In the genomic region with DNA sequence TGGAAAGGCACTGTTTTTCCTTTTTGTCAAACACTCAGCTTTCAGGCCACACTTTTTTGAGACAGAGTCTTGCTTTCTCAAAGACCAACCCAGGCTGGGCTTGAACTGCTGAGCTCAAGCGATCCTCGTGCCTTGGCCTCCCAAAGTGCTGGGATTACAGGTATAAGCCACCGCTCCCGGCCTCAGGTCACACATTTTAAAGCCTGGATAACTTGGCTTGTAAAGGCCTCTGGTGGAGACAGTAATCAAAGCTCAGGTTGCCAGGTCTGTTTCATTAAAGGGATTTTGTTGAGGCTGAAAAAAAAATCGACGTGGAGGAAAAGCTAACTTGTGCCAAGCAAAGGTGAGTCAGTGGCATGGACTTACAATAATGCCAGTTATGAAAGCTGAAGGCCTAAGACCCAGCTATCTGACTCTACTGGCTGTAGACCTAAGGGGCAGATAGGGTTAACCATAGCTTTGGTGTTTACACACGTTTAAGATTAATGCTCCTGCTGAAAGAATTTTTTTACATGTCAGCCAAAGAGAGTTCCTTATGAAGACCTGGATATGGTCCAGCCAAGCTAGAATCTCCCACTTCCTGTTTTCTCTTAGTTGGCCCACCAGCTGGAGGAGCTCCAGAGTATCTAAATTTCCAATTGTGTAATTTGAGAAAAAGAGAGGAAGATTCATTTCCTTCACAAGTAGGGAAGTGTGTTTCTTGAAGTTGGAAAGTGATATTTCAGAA, we compare ENCODE assay signal across 1 cellular context.
TF ChIP-seq lines count a peak whose summit lies in the region.

No MANE protein-coding gene starts in this region.

TF ChIP-seq in HepG2, 621 proteins besides CTCF, POLR2A, EP300 and RAD21 (continued from another document and continues in another):
- TF ChIP-seq, protein P1, sequence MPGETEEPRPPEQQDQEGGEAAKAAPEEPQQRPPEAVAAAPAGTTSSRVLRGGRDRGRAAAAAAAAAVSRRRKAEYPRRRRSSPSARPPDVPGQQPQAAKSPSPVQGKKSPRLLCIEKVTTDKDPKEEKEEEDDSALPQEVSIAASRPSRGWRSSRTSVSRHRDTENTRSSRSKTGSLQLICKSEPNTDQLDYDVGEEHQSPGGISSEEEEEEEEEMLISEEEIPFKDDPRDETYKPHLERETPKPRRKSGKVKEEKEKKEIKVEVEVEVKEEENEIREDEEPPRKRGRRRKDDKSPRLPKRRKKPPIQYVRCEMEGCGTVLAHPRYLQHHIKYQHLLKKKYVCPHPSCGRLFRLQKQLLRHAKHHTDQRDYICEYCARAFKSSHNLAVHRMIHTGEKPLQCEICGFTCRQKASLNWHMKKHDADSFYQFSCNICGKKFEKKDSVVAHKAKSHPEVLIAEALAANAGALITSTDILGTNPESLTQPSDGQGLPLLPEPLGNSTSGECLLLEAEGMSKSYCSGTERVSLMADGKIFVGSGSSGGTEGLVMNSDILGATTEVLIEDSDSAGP (CRISPR knock-in tag; IDR thresholded peaks at IDR 0.05; ENCODE audit: borderline replicate concordance), result no peak
- TF ChIP-seq ZNF207 (IDR thresholded peaks at IDR 0.05; ENCODE audit: borderline replicate concordance) (no peak), SMC3 (IDR thresholded peaks at IDR 0.05; ENCODE audit: low read length) (peak; percentile 33; the same call in 1 of the 2 replicates), ATRX (CRISPR knock-in tag; IDR thresholded peaks at IDR 0.05; ENCODE audit: borderline replicate concordance) (no peak), ZNF674 (CRISPR knock-in tag; IDR thresholded peaks at IDR 0.05; ENCODE audit: low read depth) (0 out of 2 replicates have a peak, but pooled peaks have one; percentile 22), ZNF225 (CRISPR knock-in tag; IDR thresholded peaks at IDR 0.05) (no peak), POLR2AphosphoS2 (IDR thresholded peaks at IDR 0.05; ENCODE audit: low read depth, low read length) (no peak), AHR (CRISPR knock-in tag; IDR thresholded peaks at IDR 0.05) (no peak), BRCA1 (CRISPR knock-in tag; IDR thresholded peaks at IDR 0.05) (no peak), ZNF30 (CRISPR knock-in tag; IDR thresholded peaks at IDR 0.05) (no peak), NCOA5 (CRISPR knock-in tag; IDR thresholded peaks at IDR 0.05) (no peak), KLF11 (CRISPR knock-in tag; IDR thresholded peaks at IDR 0.05) (no peak; the same call in 1 of the 2 replicates), MAZ (IDR thresholded peaks at IDR 0.05; ENCODE audit: borderline replicate concordance, low read depth, low read length) (no peak), MAZ (CRISPR knock-in tag; IDR thresholded peaks at IDR 0.05; ENCODE audit: low read depth) (no peak), SMAD9 (CRISPR knock-in tag; IDR thresholded peaks at IDR 0.05) (no peak), ZFP36 (IDR thresholded peaks at IDR 0.05; ENCODE audit: borderline replicate concordance, low read depth, low read length, partially characterized antibody) (no peak), NFYC (CRISPR knock-in tag; IDR thresholded peaks at IDR 0.05) (no peak), ZNF776 (CRISPR knock-in tag; IDR thresholded peaks at IDR 0.05) (no peak), CREB1 (IDR thresholded peaks at IDR 0.05) (no peak), CREB1 (CRISPR knock-in tag; IDR thresholded peaks at IDR 0.05) (peak; percentile 62; the same call in 1 of the 2 replicates), ZNF33B (CRISPR knock-in tag; IDR thresholded peaks at IDR 0.05) (no peak), ZNF274 (CRISPR knock-in tag; IDR thresholded peaks at IDR 0.05) (no peak)
- TF ChIP-seq, protein P2, sequence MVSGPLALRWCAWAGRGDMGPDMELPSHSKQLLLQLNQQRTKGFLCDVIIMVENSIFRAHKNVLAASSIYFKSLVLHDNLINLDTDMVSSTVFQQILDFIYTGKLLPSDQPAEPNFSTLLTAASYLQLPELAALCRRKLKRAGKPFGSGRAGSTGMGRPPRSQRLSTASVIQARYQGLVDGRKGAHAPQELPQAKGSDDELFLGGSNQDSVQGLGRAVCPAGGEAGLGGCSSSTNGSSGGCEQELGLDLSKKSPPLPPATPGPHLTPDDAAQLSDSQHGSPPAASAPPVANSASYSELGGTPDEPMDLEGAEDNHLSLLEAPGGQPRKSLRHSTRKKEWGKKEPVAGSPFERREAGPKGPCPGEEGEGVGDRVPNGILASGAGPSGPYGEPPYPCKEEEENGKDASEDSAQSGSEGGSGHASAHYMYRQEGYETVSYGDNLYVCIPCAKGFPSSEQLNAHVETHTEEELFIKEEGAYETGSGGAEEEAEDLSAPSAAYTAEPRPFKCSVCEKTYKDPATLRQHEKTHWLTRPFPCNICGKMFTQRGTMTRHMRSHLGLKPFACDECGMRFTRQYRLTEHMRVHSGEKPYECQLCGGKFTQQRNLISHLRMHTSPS (CRISPR knock-in tag; IDR thresholded peaks at IDR 0.05; ENCODE audit: low read depth), result peak; percentile 50; the same call in 1 of the 2 replicates
- TF ChIP-seq, protein P3, sequence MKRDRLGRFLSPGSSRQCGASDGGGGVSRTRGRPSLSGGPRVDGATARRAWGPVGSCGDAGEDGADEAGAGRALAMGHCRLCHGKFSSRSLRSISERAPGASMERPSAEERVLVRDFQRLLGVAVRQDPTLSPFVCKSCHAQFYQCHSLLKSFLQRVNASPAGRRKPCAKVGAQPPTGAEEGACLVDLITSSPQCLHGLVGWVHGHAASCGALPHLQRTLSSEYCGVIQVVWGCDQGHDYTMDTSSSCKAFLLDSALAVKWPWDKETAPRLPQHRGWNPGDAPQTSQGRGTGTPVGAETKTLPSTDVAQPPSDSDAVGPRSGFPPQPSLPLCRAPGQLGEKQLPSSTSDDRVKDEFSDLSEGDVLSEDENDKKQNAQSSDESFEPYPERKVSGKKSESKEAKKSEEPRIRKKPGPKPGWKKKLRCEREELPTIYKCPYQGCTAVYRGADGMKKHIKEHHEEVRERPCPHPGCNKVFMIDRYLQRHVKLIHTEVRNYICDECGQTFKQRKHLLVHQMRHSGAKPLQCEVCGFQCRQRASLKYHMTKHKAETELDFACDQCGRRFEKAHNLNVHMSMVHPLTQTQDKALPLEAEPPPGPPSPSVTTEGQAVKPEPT (CRISPR knock-in tag; IDR thresholded peaks at IDR 0.05; ENCODE audit: low read depth), result no peak
- TF ChIP-seq, protein P4, sequence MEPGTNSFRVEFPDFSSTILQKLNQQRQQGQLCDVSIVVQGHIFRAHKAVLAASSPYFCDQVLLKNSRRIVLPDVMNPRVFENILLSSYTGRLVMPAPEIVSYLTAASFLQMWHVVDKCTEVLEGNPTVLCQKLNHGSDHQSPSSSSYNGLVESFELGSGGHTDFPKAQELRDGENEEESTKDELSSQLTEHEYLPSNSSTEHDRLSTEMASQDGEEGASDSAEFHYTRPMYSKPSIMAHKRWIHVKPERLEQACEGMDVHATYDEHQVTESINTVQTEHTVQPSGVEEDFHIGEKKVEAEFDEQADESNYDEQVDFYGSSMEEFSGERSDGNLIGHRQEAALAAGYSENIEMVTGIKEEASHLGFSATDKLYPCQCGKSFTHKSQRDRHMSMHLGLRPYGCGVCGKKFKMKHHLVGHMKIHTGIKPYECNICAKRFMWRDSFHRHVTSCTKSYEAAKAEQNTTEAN (CRISPR knock-in tag; conservative IDR thresholded peaks at IDR 0.05), result no peak; the same call in 1 of the 2 replicates
- TF ChIP-seq, protein P5, sequence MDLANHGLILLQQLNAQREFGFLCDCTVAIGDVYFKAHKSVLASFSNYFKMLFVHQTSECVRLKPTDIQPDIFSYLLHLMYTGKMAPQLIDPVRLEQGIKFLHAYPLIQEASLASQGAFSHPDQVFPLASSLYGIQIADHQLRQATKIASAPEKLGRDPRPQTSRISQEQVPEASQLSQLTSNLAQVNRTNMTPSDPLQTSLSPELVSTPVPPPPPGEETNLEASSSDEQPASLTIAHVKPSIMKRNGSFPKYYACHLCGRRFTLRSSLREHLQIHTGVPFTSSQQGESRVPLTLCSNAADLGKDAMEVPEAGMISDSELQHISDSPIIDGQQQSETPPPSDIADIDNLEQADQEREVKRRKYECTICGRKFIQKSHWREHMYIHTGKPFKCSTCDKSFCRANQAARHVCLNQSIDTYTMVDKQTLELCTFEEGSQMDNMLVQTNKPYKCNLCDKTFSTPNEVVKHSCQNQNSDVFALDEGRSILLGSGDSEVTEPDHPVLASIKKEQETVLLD (CRISPR knock-in tag; IDR thresholded peaks at IDR 0.05; ENCODE audit: low read depth), result no peak
- TF ChIP-seq, protein P6, sequence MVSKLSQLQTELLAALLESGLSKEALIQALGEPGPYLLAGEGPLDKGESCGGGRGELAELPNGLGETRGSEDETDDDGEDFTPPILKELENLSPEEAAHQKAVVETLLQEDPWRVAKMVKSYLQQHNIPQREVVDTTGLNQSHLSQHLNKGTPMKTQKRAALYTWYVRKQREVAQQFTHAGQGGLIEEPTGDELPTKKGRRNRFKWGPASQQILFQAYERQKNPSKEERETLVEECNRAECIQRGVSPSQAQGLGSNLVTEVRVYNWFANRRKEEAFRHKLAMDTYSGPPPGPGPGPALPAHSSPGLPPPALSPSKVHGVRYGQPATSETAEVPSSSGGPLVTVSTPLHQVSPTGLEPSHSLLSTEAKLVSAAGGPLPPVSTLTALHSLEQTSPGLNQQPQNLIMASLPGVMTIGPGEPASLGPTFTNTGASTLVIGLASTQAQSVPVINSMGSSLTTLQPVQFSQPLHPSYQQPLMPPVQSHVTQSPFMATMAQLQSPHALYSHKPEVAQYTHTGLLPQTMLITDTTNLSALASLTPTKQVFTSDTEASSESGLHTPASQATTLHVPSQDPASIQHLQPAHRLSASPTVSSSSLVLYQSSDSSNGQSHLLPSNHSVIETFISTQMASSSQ (IDR thresholded peaks at IDR 0.05; ENCODE audit: low read depth), result no peak
- TF ChIP-seq, protein P6 (CRISPR knock-in tag; IDR thresholded peaks at IDR 0.05; ENCODE audit: borderline replicate concordance), result no peak
- TF ChIP-seq, protein P7, sequence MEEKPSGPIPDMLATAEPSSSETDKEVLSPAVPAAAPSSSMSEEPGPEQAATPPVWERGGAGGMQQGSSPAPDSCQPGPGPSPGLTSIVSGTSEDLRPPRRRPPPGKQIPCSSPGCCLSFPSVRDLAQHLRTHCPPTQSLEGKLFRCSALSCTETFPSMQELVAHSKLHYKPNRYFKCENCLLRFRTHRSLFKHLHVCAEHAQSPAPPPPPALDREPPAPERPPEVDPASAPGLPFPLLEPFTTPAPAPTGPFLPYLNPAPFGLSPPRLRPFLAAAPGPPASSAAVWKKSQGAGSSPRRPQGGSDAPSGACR (CRISPR knock-in tag; IDR thresholded peaks at IDR 0.05), result no peak
- TF ChIP-seq, protein P8, sequence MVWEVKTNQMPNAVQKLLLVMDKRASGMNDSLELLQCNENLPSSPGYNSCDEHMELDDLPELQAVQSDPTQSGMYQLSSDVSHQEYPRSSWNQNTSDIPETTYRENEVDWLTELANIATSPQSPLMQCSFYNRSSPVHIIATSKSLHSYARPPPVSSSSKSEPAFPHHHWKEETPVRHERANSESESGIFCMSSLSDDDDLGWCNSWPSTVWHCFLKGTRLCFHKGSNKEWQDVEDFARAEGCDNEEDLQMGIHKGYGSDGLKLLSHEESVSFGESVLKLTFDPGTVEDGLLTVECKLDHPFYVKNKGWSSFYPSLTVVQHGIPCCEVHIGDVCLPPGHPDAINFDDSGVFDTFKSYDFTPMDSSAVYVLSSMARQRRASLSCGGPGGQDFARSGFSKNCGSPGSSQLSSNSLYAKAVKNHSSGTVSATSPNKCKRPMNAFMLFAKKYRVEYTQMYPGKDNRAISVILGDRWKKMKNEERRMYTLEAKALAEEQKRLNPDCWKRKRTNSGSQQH (CRISPR knock-in tag; IDR thresholded peaks at IDR 0.05; ENCODE audit: low read depth), result no peak
- TF ChIP-seq, protein P9, sequence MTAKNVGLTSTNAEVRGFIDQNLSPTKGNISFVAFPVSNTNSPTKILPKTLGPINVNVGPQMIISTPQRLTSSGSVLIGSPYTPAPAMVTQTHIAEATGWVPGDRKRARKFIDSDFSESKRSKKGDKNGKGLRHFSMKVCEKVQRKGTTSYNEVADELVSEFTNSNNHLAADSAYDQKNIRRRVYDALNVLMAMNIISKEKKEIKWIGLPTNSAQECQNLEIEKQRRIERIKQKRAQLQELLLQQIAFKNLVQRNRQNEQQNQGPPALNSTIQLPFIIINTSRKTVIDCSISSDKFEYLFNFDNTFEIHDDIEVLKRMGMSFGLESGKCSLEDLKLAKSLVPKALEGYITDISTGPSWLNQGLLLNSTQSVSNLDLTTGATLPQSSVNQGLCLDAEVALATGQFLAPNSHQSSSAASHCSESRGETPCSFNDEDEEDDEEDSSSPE (CRISPR knock-in tag; IDR thresholded peaks at IDR 0.05), result no peak
- TF ChIP-seq, protein P10, sequence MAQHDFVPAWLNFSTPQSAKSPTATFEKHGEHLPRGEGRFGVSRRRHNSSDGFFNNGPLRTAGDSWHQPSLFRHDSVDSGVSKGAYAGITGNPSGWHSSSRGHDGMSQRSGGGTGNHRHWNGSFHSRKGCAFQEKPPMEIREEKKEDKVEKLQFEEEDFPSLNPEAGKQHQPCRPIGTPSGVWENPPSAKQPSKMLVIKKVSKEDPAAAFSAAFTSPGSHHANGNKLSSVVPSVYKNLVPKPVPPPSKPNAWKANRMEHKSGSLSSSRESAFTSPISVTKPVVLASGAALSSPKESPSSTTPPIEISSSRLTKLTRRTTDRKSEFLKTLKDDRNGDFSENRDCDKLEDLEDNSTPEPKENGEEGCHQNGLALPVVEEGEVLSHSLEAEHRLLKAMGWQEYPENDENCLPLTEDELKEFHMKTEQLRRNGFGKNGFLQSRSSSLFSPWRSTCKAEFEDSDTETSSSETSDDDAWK (CRISPR knock-in tag; IDR thresholded peaks at IDR 0.05), result no peak
